In the genomic region with DNA sequence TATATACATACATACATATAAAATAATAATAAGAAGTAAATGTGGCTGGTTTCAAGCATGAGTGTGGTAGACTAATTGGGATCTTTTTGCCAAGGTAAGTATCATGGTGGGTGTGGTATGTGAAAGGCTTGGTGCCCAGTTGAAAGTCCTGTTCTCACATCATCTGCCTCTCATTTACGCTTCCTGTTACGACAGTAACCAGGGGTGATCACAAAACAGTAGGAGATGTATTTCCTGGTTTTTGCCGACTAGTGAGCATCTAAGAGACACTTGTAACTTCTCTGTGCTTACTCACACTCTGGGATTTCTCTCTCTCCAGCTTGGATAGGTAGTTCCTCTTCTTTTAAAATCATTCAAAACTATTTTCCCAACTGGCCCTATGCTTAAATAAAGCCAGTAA, we compare ENCODE assay signal across 2 cellular contexts.
TF ChIP-seq lines count a peak whose summit lies in the region.

No MANE protein-coding gene starts in this region.

TF ChIP-seq in IMR-90, 13 proteins besides CTCF, POLR2A, EP300 and RAD21:
- TF ChIP-seq MAZ (IDR thresholded peaks at IDR 0.05; ENCODE audit: borderline replicate concordance, low read depth, low read length): no peak
- TF ChIP-seq, protein P1, sequence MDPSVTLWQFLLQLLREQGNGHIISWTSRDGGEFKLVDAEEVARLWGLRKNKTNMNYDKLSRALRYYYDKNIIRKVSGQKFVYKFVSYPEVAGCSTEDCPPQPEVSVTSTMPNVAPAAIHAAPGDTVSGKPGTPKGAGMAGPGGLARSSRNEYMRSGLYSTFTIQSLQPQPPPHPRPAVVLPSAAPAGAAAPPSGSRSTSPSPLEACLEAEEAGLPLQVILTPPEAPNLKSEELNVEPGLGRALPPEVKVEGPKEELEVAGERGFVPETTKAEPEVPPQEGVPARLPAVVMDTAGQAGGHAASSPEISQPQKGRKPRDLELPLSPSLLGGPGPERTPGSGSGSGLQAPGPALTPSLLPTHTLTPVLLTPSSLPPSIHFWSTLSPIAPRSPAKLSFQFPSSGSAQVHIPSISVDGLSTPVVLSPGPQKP (IDR thresholded peaks at IDR 0.05; ENCODE audit: borderline replicate concordance, low read depth, low read length): no peak
- TF ChIP-seq, protein P2, sequence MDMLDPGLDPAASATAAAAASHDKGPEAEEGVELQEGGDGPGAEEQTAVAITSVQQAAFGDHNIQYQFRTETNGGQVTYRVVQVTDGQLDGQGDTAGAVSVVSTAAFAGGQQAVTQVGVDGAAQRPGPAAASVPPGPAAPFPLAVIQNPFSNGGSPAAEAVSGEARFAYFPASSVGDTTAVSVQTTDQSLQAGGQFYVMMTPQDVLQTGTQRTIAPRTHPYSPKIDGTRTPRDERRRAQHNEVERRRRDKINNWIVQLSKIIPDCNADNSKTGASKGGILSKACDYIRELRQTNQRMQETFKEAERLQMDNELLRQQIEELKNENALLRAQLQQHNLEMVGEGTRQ (IDR thresholded peaks at IDR 0.05; ENCODE audit: low read depth, low read length): no peak
- TF ChIP-seq SMC3 (IDR thresholded peaks at IDR 0.05; ENCODE audit: low read depth, low read length): no peak
- no peak for TF ChIP-seq MAFK (IDR thresholded peaks at IDR 0.05; ENCODE audit: low read depth, low read length)
- no peak for TF ChIP-seq CEBPB (IDR thresholded peaks at IDR 0.05; ENCODE audit: low read depth, low read length)
- no peak for TF ChIP-seq CHD1 (IDR thresholded peaks at IDR 0.05; ENCODE audit: low read depth, low read length)
- TF ChIP-seq RCOR1 (IDR thresholded peaks at IDR 0.05; ENCODE audit: insufficient replicate concordance, low read length): no peak
- TF ChIP-seq MXI1 (IDR thresholded peaks at IDR 0.05; ENCODE audit: borderline replicate concordance, low read depth, low read length): no peak
- TF ChIP-seq RFX5 (IDR thresholded peaks at IDR 0.05; ENCODE audit: low read depth, low read length): no peak
- no peak for TF ChIP-seq BHLHE40 (IDR thresholded peaks at IDR 0.05; ENCODE audit: low read depth, low read length)
- no peak for TF ChIP-seq FOS (IDR thresholded peaks at IDR 0.05; ENCODE audit: low read depth, low read length)
- TF ChIP-seq NFE2L2 (IDR thresholded peaks at IDR 0.05; ENCODE audit: low read depth, low read length): no peak

TF ChIP-seq in K562, 482 proteins besides CTCF, POLR2A, EP300 and RAD21:
- no peak for TF ChIP-seq GABPA (tag; conservative IDR thresholded peaks at IDR 0.05; ENCODE audit: low read depth)
- no peak for TF ChIP-seq PCBP2 (IDR thresholded peaks at IDR 0.05; ENCODE audit: low read depth, low read length, poor library complexity, severe bottlenecking)
- no peak for TF ChIP-seq ZBTB8A (IDR thresholded peaks at IDR 0.05; ENCODE audit: partially characterized antibody)
- TF ChIP-seq, protein P3, sequence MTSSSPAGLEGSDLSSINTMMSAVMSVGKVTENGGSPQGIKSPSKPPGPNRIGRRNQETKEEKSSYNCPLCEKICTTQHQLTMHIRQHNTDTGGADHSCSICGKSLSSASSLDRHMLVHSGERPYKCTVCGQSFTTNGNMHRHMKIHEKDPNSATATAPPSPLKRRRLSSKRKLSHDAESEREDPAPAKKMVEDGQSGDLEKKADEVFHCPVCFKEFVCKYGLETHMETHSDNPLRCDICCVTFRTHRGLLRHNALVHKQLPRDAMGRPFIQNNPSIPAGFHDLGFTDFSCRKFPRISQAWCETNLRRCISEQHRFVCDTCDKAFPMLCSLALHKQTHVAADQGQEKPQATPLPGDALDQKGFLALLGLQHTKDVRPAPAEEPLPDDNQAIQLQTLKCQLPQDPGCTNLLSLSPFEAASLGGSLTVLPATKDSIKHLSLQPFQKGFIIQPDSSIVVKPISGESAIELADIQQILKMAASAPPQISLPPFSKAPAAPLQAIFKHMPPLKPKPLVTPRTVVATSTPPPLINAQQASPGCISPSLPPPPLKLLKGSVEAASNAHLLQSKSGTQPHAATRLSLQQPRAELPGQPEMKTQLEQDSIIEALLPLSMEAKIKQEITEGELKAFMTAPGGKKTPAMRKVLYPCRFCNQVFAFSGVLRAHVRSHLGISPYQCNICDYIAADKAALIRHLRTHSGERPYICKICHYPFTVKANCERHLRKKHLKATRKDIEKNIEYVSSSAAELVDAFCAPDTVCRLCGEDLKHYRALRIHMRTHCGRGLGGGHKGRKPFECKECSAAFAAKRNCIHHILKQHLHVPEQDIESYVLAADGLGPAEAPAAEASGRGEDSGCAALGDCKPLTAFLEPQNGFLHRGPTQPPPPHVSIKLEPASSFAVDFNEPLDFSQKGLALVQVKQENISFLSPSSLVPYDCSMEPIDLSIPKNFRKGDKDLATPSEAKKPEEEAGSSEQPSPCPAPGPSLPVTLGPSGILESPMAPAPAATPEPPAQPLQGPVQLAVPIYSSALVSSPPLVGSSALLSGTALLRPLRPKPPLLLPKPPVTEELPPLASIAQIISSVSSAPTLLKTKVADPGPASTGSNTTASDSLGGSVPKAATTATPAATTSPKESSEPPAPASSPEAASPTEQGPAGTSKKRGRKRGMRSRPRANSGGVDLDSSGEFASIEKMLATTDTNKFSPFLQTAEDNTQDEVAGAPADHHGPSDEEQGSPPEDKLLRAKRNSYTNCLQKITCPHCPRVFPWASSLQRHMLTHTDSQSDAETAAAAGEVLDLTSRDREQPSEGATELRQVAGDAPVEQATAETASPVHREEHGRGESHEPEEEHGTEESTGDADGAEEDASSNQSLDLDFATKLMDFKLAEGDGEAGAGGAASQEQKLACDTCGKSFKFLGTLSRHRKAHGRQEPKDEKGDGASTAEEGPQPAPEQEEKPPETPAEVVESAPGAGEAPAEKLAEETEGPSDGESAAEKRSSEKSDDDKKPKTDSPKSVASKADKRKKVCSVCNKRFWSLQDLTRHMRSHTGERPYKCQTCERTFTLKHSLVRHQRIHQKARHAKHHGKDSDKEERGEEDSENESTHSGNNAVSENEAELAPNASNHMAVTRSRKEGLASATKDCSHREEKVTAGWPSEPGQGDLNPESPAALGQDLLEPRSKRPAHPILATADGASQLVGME (CRISPR knock-in tag; IDR thresholded peaks at IDR 0.05): no peak
- TF ChIP-seq RFX1 (IDR thresholded peaks at IDR 0.05): peak; percentile 18; the same call in 1 of the 2 replicates
- TF ChIP-seq ZNF24 (IDR thresholded peaks at IDR 0.05): no peak
- no peak for TF ChIP-seq SPI1 (IDR thresholded peaks at IDR 0.05; ENCODE audit: borderline replicate concordance, low read depth, low read length)
- TF ChIP-seq MTA1 (IDR thresholded peaks at IDR 0.05; ENCODE audit: borderline replicate concordance): no peak
